In the genomic region with DNA sequence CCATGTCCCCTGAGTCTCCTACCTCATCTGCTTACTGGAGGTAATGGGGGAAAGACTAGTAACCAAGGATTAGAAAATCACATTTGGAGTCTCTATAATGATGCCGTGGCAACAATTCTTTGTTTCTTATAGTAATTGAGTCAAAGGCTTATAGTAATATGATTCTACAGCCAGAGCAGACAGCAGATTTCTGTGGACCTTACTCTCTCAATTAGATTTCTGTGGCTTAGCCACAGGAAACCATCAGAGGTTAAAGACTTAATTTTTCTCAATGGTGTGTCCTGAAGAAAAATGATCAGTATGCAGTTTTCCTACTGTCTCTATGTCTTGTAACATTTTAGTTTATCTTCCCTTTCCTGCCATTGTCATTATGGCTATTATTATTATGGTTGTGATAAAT, we compare ENCODE assay signal across 24 cellular contexts. TPM values are rescaled to one million over a fixed set of nuclear protein-coding genes. Genes with fewer than 3 reads are reported as not detected.
A peak's percentile ranks its signal among the peaks of the same experiment; 100 is the strongest.
DNase-seq lines count a peak whose midpoint lies in the region; ATAC-seq and TF ChIP-seq lines count a peak whose summit lies in the region.
"Had no signal": no experiment of that assay in that cellular context is flagged by ENCODE, and none has a peak within 500 bp of the region (broad histone marks: within the 10 kb centered on the region; RNA-seq: fewer than 3 reads in every experiment).

No MANE protein-coding gene starts in this region.

- DNase-seq in BJ (ENCODE audit: low read depth), result peak; percentile 63
- peak; percentile 48 for DNase-seq in NCI-H69 (lab: John Stamatoyannopoulos, UW)
- DNase-seq in dorsolateral prefrontal cortex, result no peak
- DNase-seq in renal cortical epithelial cell (ENCODE audit: low read depth), result peak; percentile 70
- no peak for DNase-seq in activated T-cell treated with anti-CD3 and anti-CD28 coated beads, Interleukin-2, amount 50 U/mL, for 48 hours
- DNase-seq: activated gamma-delta T cell; activated naive CD8-positive, alpha-beta T cell treated with anti-CD3 and anti-CD28 coated beads, Interleukin-2, amount 50 U/mL, for 24 hours; CD4-positive, CD25-positive, alpha-beta regulatory T cell; effector memory CD8-positive, alpha-beta T cell; MM.1S; NCI-H1417; NCI-H510A; psoas muscle; SJCRH30; stimulated activated CD4-positive, alpha-beta T cell treated with anti-CD3 and anti-CD28 coated beads, Interleukin-2, amount 100 ng/mL, for 48 hours; T-helper 1 cell had no signal

- intact Hi-C loops in dorsolateral prefrontal cortex (cut with DNase I), result no loop called here

- no peaks in the 10 kb centered on the region for H3K36me3 ChIP-seq in BJ (ENCODE audit: control insufficient read depth, insufficient read depth, low read length)
- H3K36me3 ChIP-seq: SJCRH30 had no signal

- no peak for ATAC-seq in HG03039 (IDR thresholded peaks at IDR 0.05; ENCODE audit: unreplicated experiment)
- ATAC-seq in GM18511 (IDR thresholded peaks at IDR 0.05; ENCODE audit: unreplicated experiment), result no peak
- no peak for ATAC-seq in GM21825 (IDR thresholded peaks at IDR 0.05; ENCODE audit: unreplicated experiment)
- ATAC-seq: activated CD4-positive, CD25-positive, alpha-beta regulatory T cell treated with anti-CD3 and anti-CD28 coated beads, Interleukin-2, amount 50 U/mL, for 24 hours; activated naive CD8-positive, alpha-beta T cell treated with anti-CD3 and anti-CD28 coated beads, Interleukin-2, amount 50 U/mL, for 24 hours; effector memory CD8-positive, alpha-beta T cell; esophagus mucosa; psoas muscle; stimulated activated effector memory CD8-positive, alpha-beta T cell treated with anti-CD3 and anti-CD28 coated beads, Interleukin-12 subunit alpha, Interleukin-12 subunit beta, amount 100 ng/mL, for 72 hours had no signal

- CTCF ChIA-PET in BJ (lab: Yijun Ruan, JAX), result interaction anchor here (1.7 kb wide), 1 partner anchor 9 kb away, joined by 11 read pairs; no protein-coding TSS in a partner anchor

- H3K27ac ChIP-seq in dorsolateral prefrontal cortex, result peak overlapping the region in 32 of 59 donors; percentile 1 to 81 (median 47)
- H3K27ac ChIP-seq: psoas muscle, SJCRH30 had no signal

- no peak overlapping the region for H3K4me3 ChIP-seq in BJ (ENCODE audit: low read depth, low read length)
- no peak overlapping the region for H3K4me3 ChIP-seq in dorsolateral prefrontal cortex
- H3K4me3 ChIP-seq: lung, psoas muscle, SJCRH30, smooth muscle cell had no signal

- no peak for TF ChIP-seq CTCF in BJ (IDR thresholded peaks at IDR 0.05; ENCODE audit: insufficient read depth, low read depth, low read length)
- no peak for TF ChIP-seq CTCF in dorsolateral prefrontal cortex (IDR thresholded peaks at IDR 0.05 in 54 of 56, conservative IDR thresholded peaks at IDR 0.05 in 2 of 56; ENCODE audit: low read depth in 1 of 56, partially characterized antibody in 56 of 56)

- no peaks in the 10 kb centered on the region for H3K27me3 ChIP-seq in BJ (ENCODE audit: control insufficient read depth, insufficient read depth, low read length)
- no peaks in the 10 kb centered on the region for H3K27me3 ChIP-seq in dorsolateral prefrontal cortex
- H3K27me3 ChIP-seq: SJCRH30 had no signal

- POLR2A ChIA-PET in BJ (lab: Charles Lee), result no interaction called here

RNA-seq across cellular contexts. Expression of a gene that starts 59.3 kb away (rescaled TPM):
- not detected in 2 replicates for polyA plus RNA-seq in BJ (2011; rRNA removed)
- not detected in 2 replicates for polyA minus RNA-seq in BJ (2011; rRNA and poly(A)+ RNA removed)
- total RNA-seq in dorsolateral prefrontal cortex, result 1 to 10 TPM in 35 of 120 experiments, under 1 TPM in 84, not detected in 1; 0.16 to 3.3 (median 0.61) TPM
- total RNA-seq in renal cortical epithelial cell, result not detected in 2 replicates
- total RNA-seq: CD4-positive, CD25-positive, alpha-beta regulatory T cell; SJCRH30; smooth muscle cell had no signal
- polyA plus RNA-seq: smooth muscle cell had no signal

Comparison
In these comparisons a context has a peak if more than half of its experiments do, and no peak if none do; other contexts are left out.
1. DNase-seq: peak in BJ (single experiment), NCI-H69 (single experiment) and renal cortical epithelial cell (single experiment); none in dorsolateral prefrontal cortex (0 of 10) and activated T-cell treated with anti-CD3 and anti-CD28 coated beads, Interleukin-2, amount 50 U/mL, for 48 hours (0 of 2).